ENCODE assay signal across 1 cellular context in the genomic region with DNA sequence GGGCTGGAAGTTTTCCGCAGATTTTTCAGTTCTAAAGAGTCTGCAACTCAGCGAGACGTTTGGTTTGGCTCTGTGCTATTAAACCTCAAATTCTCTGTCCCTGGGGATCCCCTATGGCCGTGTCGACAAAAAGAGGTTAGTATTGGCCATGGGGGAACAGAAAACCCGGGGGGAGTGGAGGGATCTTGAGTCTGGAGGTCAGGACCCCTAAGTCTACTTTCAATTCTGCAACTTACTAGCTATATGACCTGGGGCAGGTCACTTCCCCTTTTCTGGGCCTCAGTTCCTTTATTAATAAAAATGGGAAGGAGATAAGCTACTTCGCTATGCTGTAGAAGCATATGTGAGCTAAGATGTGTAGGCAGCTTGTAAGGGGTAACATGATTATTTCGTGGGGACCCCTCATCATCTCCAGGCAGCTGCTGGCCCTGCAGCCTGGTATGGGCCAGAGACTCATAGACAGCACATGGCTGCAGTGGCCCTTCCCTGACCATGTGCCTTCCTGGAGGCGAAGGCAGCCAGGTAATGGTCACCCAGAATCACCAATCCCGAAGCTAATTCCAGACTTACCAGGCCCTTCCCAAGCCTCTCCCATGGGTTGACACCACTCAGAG.
TF ChIP-seq lines count a peak whose summit lies in the region.

No MANE protein-coding gene starts in this region.

TF ChIP-seq in GM12878, 131 proteins besides CTCF, POLR2A, EP300 and RAD21 (continues in another document):
- TF ChIP-seq, protein P1, sequence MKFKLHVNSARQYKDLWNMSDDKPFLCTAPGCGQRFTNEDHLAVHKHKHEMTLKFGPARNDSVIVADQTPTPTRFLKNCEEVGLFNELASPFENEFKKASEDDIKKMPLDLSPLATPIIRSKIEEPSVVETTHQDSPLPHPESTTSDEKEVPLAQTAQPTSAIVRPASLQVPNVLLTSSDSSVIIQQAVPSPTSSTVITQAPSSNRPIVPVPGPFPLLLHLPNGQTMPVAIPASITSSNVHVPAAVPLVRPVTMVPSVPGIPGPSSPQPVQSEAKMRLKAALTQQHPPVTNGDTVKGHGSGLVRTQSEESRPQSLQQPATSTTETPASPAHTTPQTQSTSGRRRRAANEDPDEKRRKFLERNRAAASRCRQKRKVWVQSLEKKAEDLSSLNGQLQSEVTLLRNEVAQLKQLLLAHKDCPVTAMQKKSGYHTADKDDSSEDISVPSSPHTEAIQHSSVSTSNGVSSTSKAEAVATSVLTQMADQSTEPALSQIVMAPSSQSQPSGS (IDR thresholded peaks at IDR 0.05; ENCODE audit: low read length): no peak
- TF ChIP-seq HSF1 (IDR thresholded peaks at IDR 0.05; ENCODE audit: low read depth, low read length): no peak
- TF ChIP-seq SREBF2 (IDR thresholded peaks at IDR 0.05; ENCODE audit: low read length): no peak
- no peak for TF ChIP-seq PML (IDR thresholded peaks at IDR 0.05; ENCODE audit: low read length)
- TF ChIP-seq ZNF592 (IDR thresholded peaks at IDR 0.05): peak; percentile 51; the same call in 1 of the 2 replicates
- no peak for TF ChIP-seq GABPA (IDR thresholded peaks at IDR 0.05; ENCODE audit: low read depth)
- no peak for TF ChIP-seq TCF7 (IDR thresholded peaks at IDR 0.05; ENCODE audit: borderline replicate concordance)
- no peak; the same call in 1 of the 2 replicates for TF ChIP-seq ZBTB40 (IDR thresholded peaks at IDR 0.05; ENCODE audit: borderline replicate concordance)
- TF ChIP-seq RAD51 (IDR thresholded peaks at IDR 0.05): peak; percentile 54
- TF ChIP-seq STAT3 (IDR thresholded peaks at IDR 0.05; ENCODE audit: low read depth, low read length): no peak
- peak; percentile 99 for TF ChIP-seq TBL1XR1 (IDR thresholded peaks at IDR 0.05; ENCODE audit: low read depth, low read length)
- TF ChIP-seq POU2F2 (IDR thresholded peaks at IDR 0.05; ENCODE audit: borderline replicate concordance, low read depth, low read length): peak; percentile 85; the same call in 2 of the 3 replicates
- TF ChIP-seq CHD2 (IDR thresholded peaks at IDR 0.05; ENCODE audit: borderline replicate concordance, low read depth, low read length): peak; percentile 62; the same call in 1 of the 2 replicates
- TF ChIP-seq NFXL1 (IDR thresholded peaks at IDR 0.05; ENCODE audit: borderline replicate concordance): no peak
- peak; percentile 97 for TF ChIP-seq IKZF2 (IDR thresholded peaks at IDR 0.05)
- TF ChIP-seq NFYA (IDR thresholded peaks at IDR 0.05; ENCODE audit: borderline replicate concordance, low read depth, low read length): no peak
- no peak for TF ChIP-seq SUZ12 (IDR thresholded peaks at IDR 0.05; ENCODE audit: unreplicated experiment)
- peak; percentile 90 for TF ChIP-seq ZBED1 (IDR thresholded peaks at IDR 0.05; ENCODE audit: borderline replicate concordance)
- 0 out of 2 replicates have a peak, but pooled peaks have one; percentile 41 for TF ChIP-seq MLLT1 (IDR thresholded peaks at IDR 0.05)
- TF ChIP-seq FOXM1 (IDR thresholded peaks at IDR 0.05; ENCODE audit: low read depth, low read length): no peak
- TF ChIP-seq WRNIP1 (IDR thresholded peaks at IDR 0.05; ENCODE audit: borderline replicate concordance, low read depth, low read length): no peak
- 0 out of 2 replicates have a peak, but pooled peaks have one; percentile 15 for TF ChIP-seq TARDBP (IDR thresholded peaks at IDR 0.05; ENCODE audit: borderline replicate concordance)
- TF ChIP-seq, protein P2, sequence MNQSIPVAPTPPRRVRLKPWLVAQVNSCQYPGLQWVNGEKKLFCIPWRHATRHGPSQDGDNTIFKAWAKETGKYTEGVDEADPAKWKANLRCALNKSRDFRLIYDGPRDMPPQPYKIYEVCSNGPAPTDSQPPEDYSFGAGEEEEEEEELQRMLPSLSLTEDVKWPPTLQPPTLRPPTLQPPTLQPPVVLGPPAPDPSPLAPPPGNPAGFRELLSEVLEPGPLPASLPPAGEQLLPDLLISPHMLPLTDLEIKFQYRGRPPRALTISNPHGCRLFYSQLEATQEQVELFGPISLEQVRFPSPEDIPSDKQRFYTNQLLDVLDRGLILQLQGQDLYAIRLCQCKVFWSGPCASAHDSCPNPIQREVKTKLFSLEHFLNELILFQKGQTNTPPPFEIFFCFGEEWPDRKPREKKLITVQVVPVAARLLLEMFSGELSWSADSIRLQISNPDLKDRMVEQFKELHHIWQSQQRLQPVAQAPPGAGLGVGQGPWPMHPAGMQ (IDR thresholded peaks at IDR 0.05; ENCODE audit: borderline replicate concordance): no peak
- no peak for TF ChIP-seq ZNF217 (IDR thresholded peaks at IDR 0.05)
- TF ChIP-seq CREB1 (IDR thresholded peaks at IDR 0.05; ENCODE audit: low read depth): no peak
- TF ChIP-seq ZNF274 (IDR thresholded peaks at IDR 0.05; ENCODE audit: insufficient read depth, insufficient read length): no peak
- peak; percentile 91 for TF ChIP-seq JUNB (IDR thresholded peaks at IDR 0.05)
- TF ChIP-seq SKIL (IDR thresholded peaks at IDR 0.05; ENCODE audit: low read depth, poor library complexity, severe bottlenecking): peak; percentile 100
- TF ChIP-seq RFX5 (IDR thresholded peaks at IDR 0.05; ENCODE audit: low read depth, low read length): no peak
- TF ChIP-seq MXI1 (IDR thresholded peaks at IDR 0.05; ENCODE audit: low read depth, low read length): peak; percentile 43; the same call in 1 of the 2 replicates
- TF ChIP-seq YBX1 (IDR thresholded peaks at IDR 0.05): no peak
- TF ChIP-seq MYC (IDR thresholded peaks at IDR 0.05; ENCODE audit: insufficient read depth, insufficient read length, insufficient replicate concordance, low read length, severe bottlenecking): no peak
- no peak for TF ChIP-seq MTA3 (IDR thresholded peaks at IDR 0.05; ENCODE audit: borderline replicate concordance, low read length)
- no peak for TF ChIP-seq KAT2A (conservative IDR thresholded peaks at IDR 0.05; ENCODE audit: control insufficient read depth, low read depth, low read length)
- TF ChIP-seq, protein P3, sequence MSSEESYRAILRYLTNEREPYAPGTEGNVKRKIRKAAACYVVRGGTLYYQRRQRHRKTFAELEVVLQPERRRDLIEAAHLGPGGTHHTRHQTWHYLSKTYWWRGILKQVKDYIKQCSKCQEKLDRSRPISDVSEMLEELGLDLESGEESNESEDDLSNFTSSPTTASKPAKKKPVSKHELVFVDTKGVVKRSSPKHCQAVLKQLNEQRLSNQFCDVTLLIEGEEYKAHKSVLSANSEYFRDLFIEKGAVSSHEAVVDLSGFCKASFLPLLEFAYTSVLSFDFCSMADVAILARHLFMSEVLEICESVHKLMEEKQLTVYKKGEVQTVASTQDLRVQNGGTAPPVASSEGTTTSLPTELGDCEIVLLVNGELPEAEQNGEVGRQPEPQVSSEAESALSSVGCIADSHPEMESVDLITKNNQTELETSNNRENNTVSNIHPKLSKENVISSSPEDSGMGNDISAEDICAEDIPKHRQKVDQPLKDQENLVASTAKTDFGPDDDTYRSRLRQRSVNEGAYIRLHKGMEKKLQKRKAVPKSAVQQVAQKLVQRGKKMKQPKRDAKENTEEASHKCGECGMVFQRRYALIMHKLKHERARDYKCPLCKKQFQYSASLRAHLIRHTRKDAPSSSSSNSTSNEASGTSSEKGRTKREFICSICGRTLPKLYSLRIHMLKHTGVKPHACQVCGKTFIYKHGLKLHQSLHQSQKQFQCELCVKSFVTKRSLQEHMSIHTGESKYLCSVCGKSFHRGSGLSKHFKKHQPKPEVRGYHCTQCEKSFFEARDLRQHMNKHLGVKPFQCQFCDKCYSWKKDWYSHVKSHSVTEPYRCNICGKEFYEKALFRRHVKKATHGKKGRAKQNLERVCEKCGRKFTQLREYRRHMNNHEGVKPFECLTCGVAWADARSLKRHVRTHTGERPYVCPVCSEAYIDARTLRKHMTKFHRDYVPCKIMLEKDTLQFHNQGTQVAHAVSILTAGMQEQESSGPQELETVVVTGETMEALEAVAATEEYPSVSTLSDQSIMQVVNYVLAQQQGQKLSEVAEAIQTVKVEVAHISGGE (CRISPR knock-in tag; IDR thresholded peaks at IDR 0.05): no peak
- peak; percentile 89 for TF ChIP-seq TCF12 (IDR thresholded peaks at IDR 0.05; ENCODE audit: low read depth, low read length)
